24 cellular contexts compared by ENCODE assay signal in the genomic region with DNA sequence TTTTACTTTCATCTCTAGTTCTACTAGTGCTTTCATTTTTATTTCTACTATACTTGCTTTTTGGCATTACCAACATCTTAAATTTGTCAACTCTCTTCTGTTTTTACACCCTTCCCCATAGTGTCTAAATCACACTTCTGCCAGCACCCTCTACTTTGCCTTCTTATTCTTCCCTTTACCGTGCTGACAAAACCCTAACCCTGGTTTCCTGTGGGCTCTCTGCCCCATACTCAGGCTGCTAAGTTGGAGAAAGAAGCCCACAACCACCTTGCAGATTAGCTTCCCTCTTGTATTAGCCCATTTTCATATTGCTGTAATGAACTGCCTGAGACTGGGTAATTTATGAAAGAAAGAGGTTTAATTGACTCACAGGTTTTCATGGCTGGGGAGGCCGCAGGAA. TPM values are rescaled to one million over a fixed set of nuclear protein-coding genes. Genes with fewer than 3 reads are reported as not detected.
DNase-seq lines count a peak whose midpoint lies in the region; ATAC-seq and TF ChIP-seq lines count a peak whose summit lies in the region.
"Had no signal": no experiment of that assay in that cellular context is flagged by ENCODE, and none has a peak within 500 bp of the region (broad histone marks: within the 10 kb centered on the region; RNA-seq: fewer than 3 reads in every experiment).

No MANE protein-coding gene starts in this region.

- H3K9me3 Mint-ChIP-seq in activated CD4-positive, alpha-beta T cell treated with anti-CD3 and anti-CD28 coated beads for 36 hours (ENCODE audit: low read depth): peaks cover 4% of the 10 kb centered on the region
- no peaks in the 10 kb centered on the region for H3K9me3 Mint-ChIP-seq in activated naive CD8-positive, alpha-beta T cell (ENCODE audit: low read depth)
- H3K9me3 Mint-ChIP-seq in osteocyte (ENCODE audit: unreplicated experiment): no peaks in the 10 kb centered on the region

- peak overlapping the region; percentile 63 for H3K27ac Mint-ChIP-seq in activated CD4-positive, alpha-beta T cell treated with anti-CD3 and anti-CD28 coated beads for 36 hours
- H3K27ac Mint-ChIP-seq in activated naive CD8-positive, alpha-beta T cell: peak overlapping the region; percentile 18
- peak overlapping the region; percentile 62 for H3K27ac Mint-ChIP-seq in osteocyte (ENCODE audit: unreplicated experiment)

- no peaks in the 10 kb centered on the region for H3K27me3 ChIP-seq in body of pancreas
- H3K27me3 ChIP-seq: adrenal gland; BLaER1 treated with 17β-estradiol and CSF1 and Interleukin-3, amounts not matched to agents 10 nM and 100 nM had no signal

- TF ChIP-seq CTCF in osteocyte (IDR thresholded peaks at IDR 0.05) (no peak), body of pancreas (IDR thresholded peaks at IDR 0.05) (no peak)

- 83 to 87% methylated on average over 2 of the region's 2 CpGs for WGBS in body of pancreas, 2 donors

- H3K27ac ChIP-seq in body of pancreas: no peak overlapping the region
- H3K27ac ChIP-seq: adrenal gland; BLaER1 treated with 17β-estradiol and CSF1 and Interleukin-3, amounts not matched to agents 10 nM and 100 nM had no signal

- TF ChIP-seq POLR2A in body of pancreas (IDR thresholded peaks at IDR 0.05): no peak

- DNase-seq in activated CD4-positive, alpha-beta T cell treated with anti-CD3 and anti-CD28 coated beads for 36 hours: no peak
- DNase-seq in activated CD4-positive, alpha-beta T cell treated with anti-CD3 and anti-CD28 coated beads for 1 hour: no peak
- DNase-seq in KBM-7 (peak; percentile 20), osteocyte (ENCODE audit: extremely low spot score, unreplicated experiment) (no peak), body of pancreas (no peak)
- DNase-seq: 8988T; activated CD8-positive, alpha-beta memory T cell treated with anti-CD3 and anti-CD28 coated beads, Interleukin-2, amount 50 U/mL, for 48 hours; adrenal gland; DMS79 treated with DMSO at 0.1 percent for 48 hours; effector memory CD4-positive, alpha-beta T cell; NCI-H1436 treated with DMSO at 0.1 percent for 48 hours; NCI-H345; RPMI8226; stimulated activated CD4-positive, alpha-beta T cell treated with anti-CD3 and anti-CD28 coated beads, Interleukin-4, amount 100 ng/mL, for 4 hours; stimulated activated CD8-positive, alpha-beta memory T cell treated with anti-CD3 and anti-CD28 coated beads, Interleukin-4, amount 100 ng/mL, for 48 hours had no signal

- CTCF ChIA-PET in activated CD4-positive, alpha-beta T cell treated with anti-CD3 and anti-CD28 coated beads for 36 hours (lab: Charles Lee): interaction anchor here (0.8 to 1.0 kb wide), 2 partner anchors 282 to 331 kb away, joined by 3 read pairs; no protein-coding TSS in a partner anchor

- H3K4me1 Mint-ChIP-seq in activated CD4-positive, alpha-beta T cell treated with anti-CD3 and anti-CD28 coated beads for 36 hours: peaks cover 19% of the 10 kb centered on the region
- H3K4me1 Mint-ChIP-seq in activated naive CD8-positive, alpha-beta T cell (ENCODE audit: low read depth): peaks cover 37% of the 10 kb centered on the region
- peaks cover 10% of the 10 kb centered on the region for H3K4me1 Mint-ChIP-seq in osteocyte (ENCODE audit: unreplicated experiment)

- intact Hi-C loops in activated CD4-positive, alpha-beta T cell treated with anti-CD3 and anti-CD28 coated beads for 36 hours (cut with DNase I, micrococcal nuclease): no loop called here
- intact Hi-C loops in body of pancreas (cut with DNase I): no loop called here

- POLR2A ChIA-PET in activated CD4-positive, alpha-beta T cell treated with anti-CD3 and anti-CD28 coated beads for 36 hours (lab: Charles Lee): no interaction called here

- peaks cover 5% of the 10 kb centered on the region for H3K4me1 ChIP-seq in body of pancreas

- H3K36me3 Mint-ChIP-seq in activated CD4-positive, alpha-beta T cell treated with anti-CD3 and anti-CD28 coated beads for 36 hours (ENCODE audit: low read depth): peaks cover 50% of the 10 kb centered on the region
- peaks cover 28% of the 10 kb centered on the region for H3K36me3 Mint-ChIP-seq in activated naive CD8-positive, alpha-beta T cell
- peaks cover 14% of the 10 kb centered on the region for H3K36me3 Mint-ChIP-seq in osteocyte (ENCODE audit: unreplicated experiment)

- peaks cover 0 to 6% of the 10 kb centered on the region in 2 donors for H3K36me3 ChIP-seq in body of pancreas (replicated peaks in 1 of 2; ENCODE audit: insufficient read depth in 1 of 2, low read depth in 2 of 2)

- H3K9me3 ChIP-seq in body of pancreas: no peaks in the 10 kb centered on the region
- H3K9me3 ChIP-seq: adrenal gland had no signal

- H3K27me3 Mint-ChIP-seq in activated CD4-positive, alpha-beta T cell treated with anti-CD3 and anti-CD28 coated beads for 36 hours: no peaks in the 10 kb centered on the region
- H3K27me3 Mint-ChIP-seq in activated naive CD8-positive, alpha-beta T cell: no peaks in the 10 kb centered on the region
- no peaks in the 10 kb centered on the region for H3K27me3 Mint-ChIP-seq in osteocyte (ENCODE audit: unreplicated experiment)

- H3K4me3 ChIP-seq in body of pancreas: no peak overlapping the region
- H3K4me3 ChIP-seq: adrenal gland; BLaER1 treated with 17β-estradiol and CSF1 and Interleukin-3, amounts not matched to agents 10 nM and 100 nM; skin epidermis had no signal

- no peak overlapping the region for H3K4me3 Mint-ChIP-seq in activated CD4-positive, alpha-beta T cell treated with anti-CD3 and anti-CD28 coated beads for 36 hours
- no peak overlapping the region for H3K4me3 Mint-ChIP-seq in activated naive CD8-positive, alpha-beta T cell
- no peak overlapping the region for H3K4me3 Mint-ChIP-seq in osteocyte (ENCODE audit: unreplicated experiment)

- in situ Hi-C loops in KBM-7 (cut with MboI; ENCODE audit: low pct_unique_long_range_greater_than_20kb, low sequenced_read_pairs): no loop called here

- no peak for ATAC-seq in activated CD4-positive, alpha-beta T cell treated with anti-CD3 and anti-CD28 coated beads for 36 hours
- ATAC-seq in HG03342 (IDR thresholded peaks at IDR 0.05; ENCODE audit: unreplicated experiment) (no peak), GM21723 (IDR thresholded peaks at IDR 0.05; ENCODE audit: unreplicated experiment) (no peak), body of pancreas (no peak)

RNA-seq across cellular contexts. Expression of gene GIGYF2, which starts 24.8 kb away (rescaled TPM):
- total RNA-seq in activated CD4-positive, alpha-beta T cell treated with anti-CD3 and anti-CD28 coated beads for 36 hours: 10 to 100 TPM; 51.1 to 51.9 TPM
- 63.4 and 66.0 TPM in 2 replicates for total RNA-seq in osteocyte
- total RNA-seq in body of pancreas: 100 to 1,000 TPM in 1 of 2 donors, 10 to 100 TPM in 1; 66.2 to 107 TPM

RNA-seq across cellular contexts. Expression of gene KCNJ13, which starts 54.5 kb away (rescaled TPM):
- not detected for total RNA-seq in activated CD4-positive, alpha-beta T cell treated with anti-CD3 and anti-CD28 coated beads for 36 hours
- total RNA-seq in osteocyte (not detected in 2 replicates), body of pancreas (not detected)
- total RNA-seq: adrenal gland, cardiac septum, fibroblast of lung, LHCN-M2, posterior vena cava had no signal
